In genomic region chr1:224660074-224660473, GRCh38 we compare ENCODE assay signal across 8 cellular contexts.
"Had no signal": no experiment of that assay in that cellular context is flagged by ENCODE, and none has a peak within 500 bp of the region (broad histone marks: within the 10 kb centered on the region; RNA-seq: fewer than 3 reads in every experiment).

No MANE protein-coding gene starts in this region.

- H3K36me3 ChIP-seq: HAP-1 had no signal

- H3K4me1 ChIP-seq: HAP-1 had no signal

- ATAC-seq: HCT116 had no signal

- H3K4me3 ChIP-seq: HAP-1 had no signal

- H3K27ac ChIP-seq: KMS-11 had no signal

- H3K9ac ChIP-seq: KMS-11 had no signal

- DNase-seq: GOT3, H7, IMR-90, KBM-7 had no signal

- FAIRE-seq: HTR-8/SVneo had no signal

- H3K9me3 ChIP-seq: HAP-1 had no signal

- H3K4me2 ChIP-seq: KMS-11 had no signal
